8 cellular contexts compared by ENCODE assay signal in genomic region chr20:50929299-50930138, GRCh38. TPM values are rescaled to one million over a fixed set of nuclear protein-coding genes. Genes with fewer than 3 reads are reported as not detected.
DNase-seq lines count a peak whose midpoint lies in the region; ATAC-seq and TF ChIP-seq lines count a peak whose summit lies in the region.

No MANE protein-coding gene starts in this region.

- peak; percentile 94 for DNase-seq in Ammon's horn (ENCODE audit: low spot score)
- DNase-seq in GM19238 (ENCODE audit: insufficient read length, low spot score), result peak; percentile 73
- peak; percentile 94 for DNase-seq in NCI-H510A treated with DMSO at 0.1 percent for 48 hours (lab: John Stamatoyannopoulos, UW)
- peak; percentile 92 to 94 for DNase-seq in activated CD4-positive, alpha-beta T cell treated with anti-CD3 and anti-CD28 coated beads for 4 hours
- DNase-seq in dedifferentiated amniotic fluid mesenchymal stem cell (ENCODE audit: extremely low spot score), result peak; percentile 97
- DNase-seq in left lung, result peak; percentile 86 to 91
- DNase-seq in stimulated activated CD4-positive, alpha-beta T cell treated with anti-CD3 and anti-CD28 coated beads, Interleukin-2, amount 100 ng/mL, for 4 hours (ENCODE audit: low read depth), result peak; percentile 88

- peaks cover 11 to 62% of the 10 kb centered on the region in 2 donors for H3K4me1 ChIP-seq in left lung

- no peaks in the 10 kb centered on the region for H3K9me3 ChIP-seq in left lung

- TF ChIP-seq CTCF in left lung (IDR thresholded peaks at IDR 0.05), result peak; percentile 79 to 81

- H3K4me3 ChIP-seq in left lung, result peak overlapping the region; percentile 68 to 80

- intact Hi-C loops in left lung (cut with DNase I), result loop anchor here in 1 of 2 donors (10.0 kb wide), 1 partner anchor 135 kb away; the partner anchor contains the start of gene BCAS4

- peak overlapping the region; percentile 60 to 98 for H3K27ac ChIP-seq in left lung

- peaks cover 0 to 12% of the 10 kb centered on the region in 2 donors for H3K36me3 ChIP-seq in left lung

- peak; percentile 45 for ATAC-seq in HG03457 (IDR thresholded peaks at IDR 0.05; ENCODE audit: unreplicated experiment)
- peak; percentile 84 for ATAC-seq in left lung

- no peaks in the 10 kb centered on the region for H3K27me3 ChIP-seq in left lung

RNA-seq across cellular contexts. Expression of gene ADNP, which starts 1.7 kb away (rescaled TPM):
- total RNA-seq in left lung, result 10 to 100 TPM; 51.9 to 58.7 TPM

RNA-seq across cellular contexts. Expression of gene DPM1, which starts 28.8 kb away (rescaled TPM):
- 10 to 100 TPM; 31.9 to 33.0 TPM for total RNA-seq in left lung

RNA-seq across cellular contexts. Expression of gene MOCS3, which starts 29.1 kb away (rescaled TPM):
- 1 to 10 TPM; 3.1 to 3.6 TPM for total RNA-seq in left lung

Comparison
In these comparisons a context has a peak if more than half of its experiments do, and no peak if none do; other contexts are left out.
1. Peak in every context shown above with its lines: DNase-seq, ATAC-seq, H3K4me3 ChIP-seq and H3K27ac ChIP-seq.